8 cellular contexts compared by ENCODE assay signal in the genomic region with DNA sequence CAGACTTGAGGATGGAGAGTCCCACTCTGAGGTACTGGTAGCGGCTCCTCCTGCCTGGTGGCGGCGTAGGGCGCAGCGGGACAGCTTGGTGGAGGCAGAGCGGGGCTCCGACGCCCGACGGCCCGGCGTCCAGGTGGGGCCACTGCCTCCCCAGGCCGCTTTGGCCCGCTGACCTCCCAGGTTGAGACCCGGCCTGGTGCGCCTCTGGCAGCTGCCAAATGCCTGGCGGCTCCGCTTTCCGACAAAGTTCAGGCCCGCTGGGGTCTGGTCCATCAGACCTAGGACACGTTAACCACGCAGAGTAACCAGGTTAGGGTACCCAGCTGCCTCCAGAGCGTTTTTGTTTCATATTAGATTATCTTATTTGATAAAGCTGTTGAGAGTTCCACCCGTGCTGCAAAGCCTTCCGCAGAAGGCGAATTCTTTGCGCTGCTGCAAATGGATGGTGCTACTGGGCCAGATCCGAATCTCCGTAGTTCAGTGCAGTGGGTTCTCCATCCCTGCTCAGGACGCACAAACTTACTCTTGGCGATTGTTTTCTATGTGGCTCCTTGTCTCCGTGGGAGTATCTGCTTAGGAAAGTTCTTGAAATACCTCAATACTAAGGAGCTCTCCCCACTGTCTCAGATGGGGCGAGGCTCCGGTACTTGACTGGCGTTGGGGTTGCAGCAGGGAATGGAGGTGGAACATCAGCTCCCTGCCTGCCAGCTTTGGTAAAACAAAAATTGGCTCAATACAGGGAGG. TPM values are rescaled to one million over a fixed set of nuclear protein-coding genes. Genes with fewer than 3 reads are reported as not detected.
DNase-seq lines count a peak whose midpoint lies in the region; ATAC-seq and TF ChIP-seq lines count a peak whose summit lies in the region.

No MANE protein-coding gene starts in this region.

- H3K4me3 ChIP-seq in AG04450 (ENCODE audit: low read depth, low read length) (peak overlapping the region; percentile 70), HEK293 (ENCODE audit: low read depth, low read length) (peak overlapping the region; percentile 73), rectal smooth muscle tissue (ENCODE audit: low read length) (peak overlapping the region; percentile 90)

- H3K27ac ChIP-seq in AG04450 (ENCODE audit: low read depth, low read length) (no peak overlapping the region), HEK293 (ENCODE audit: extremely low read depth, low read depth, low read length) (no peak overlapping the region), rectal smooth muscle tissue (ENCODE audit: low read depth, low read length) (no peak overlapping the region)

- POLR2A ChIA-PET in AG04450 (lab: Yijun Ruan, JAX) (interaction anchor here (1.2 to 1.3 kb wide), 2 partner anchors 97 to 800 kb away, joined by 3 to 4 read pairs; a partner anchor contains a TSS), HEK293 (lab: Yijun Ruan, JAX) (no interaction called here)

- H3K4me3 Mint-ChIP-seq in activated naive CD8-positive, alpha-beta T cell treated with anti-CD3 and anti-CD28 coated beads, Interleukin-2, amount 50 U/mL, for 24 hours, result peak overlapping the region; percentile 61

- no peak overlapping the region for H3K27ac Mint-ChIP-seq in activated naive CD8-positive, alpha-beta T cell treated with anti-CD3 and anti-CD28 coated beads, Interleukin-2, amount 50 U/mL, for 24 hours

- H3K9me3 ChIP-seq in AG04450 (ENCODE audit: control insufficient read depth, insufficient read depth, low read length) (no peaks in the 10 kb centered on the region; the same call in 1 of the 2 replicates), HEK293 (ENCODE audit: control insufficient read depth, insufficient read depth, low read depth, low read length) (no peaks in the 10 kb centered on the region)

- ATAC-seq in activated naive CD8-positive, alpha-beta T cell treated with anti-CD3 and anti-CD28 coated beads, Interleukin-2, amount 50 U/mL, for 24 hours, result no peak
- ATAC-seq in left ventricle myocardium superior, result peak; percentile 16
- ATAC-seq in HG03025 (IDR thresholded peaks at IDR 0.05; ENCODE audit: low FRiP score, unreplicated experiment), result no peak
- ATAC-seq in HG03280 (IDR thresholded peaks at IDR 0.05; ENCODE audit: unreplicated experiment), result no peak

- H3K36me3 Mint-ChIP-seq in activated naive CD8-positive, alpha-beta T cell treated with anti-CD3 and anti-CD28 coated beads, Interleukin-2, amount 50 U/mL, for 24 hours (ENCODE audit: low read depth), result peaks cover 1% of the 10 kb centered on the region

- peaks cover 14% of the 10 kb centered on the region for H3K4me1 Mint-ChIP-seq in activated naive CD8-positive, alpha-beta T cell treated with anti-CD3 and anti-CD28 coated beads, Interleukin-2, amount 50 U/mL, for 24 hours

- H3K27me3 ChIP-seq in AG04450 (ENCODE audit: control insufficient read depth, insufficient read depth, low read length), result no peaks in the 10 kb centered on the region
- H3K27me3 ChIP-seq in rectal smooth muscle tissue (ENCODE audit: control insufficient read depth, insufficient read depth, low read length), result no peaks in the 10 kb centered on the region

- H3K9ac ChIP-seq in rectal smooth muscle tissue (ENCODE audit: low read length), result no peak overlapping the region

- intact Hi-C loops in left ventricle myocardium superior (cut with micrococcal nuclease), result no loop called here

- H3K27me3 Mint-ChIP-seq in activated naive CD8-positive, alpha-beta T cell treated with anti-CD3 and anti-CD28 coated beads, Interleukin-2, amount 50 U/mL, for 24 hours, result peaks cover 43% of the 10 kb centered on the region

- H3K36me3 ChIP-seq in HEK293 (ENCODE audit: control insufficient read depth in 2 of 2, insufficient read depth in 1 of 2, low read length in 2 of 2) (no peaks in the 10 kb centered on the region), rectal smooth muscle tissue (ENCODE audit: control insufficient read depth, insufficient read depth, low read length) (no peaks in the 10 kb centered on the region)

- DNase-seq in AG04450 (ENCODE audit: low read depth, low spot score) (no peak), left ventricle myocardium superior (peak; percentile 30)
- peak; percentile 2 for DNase-seq in activated naive CD8-positive, alpha-beta T cell treated with anti-CD3 and anti-CD28 coated beads, Interleukin-2, amount 50 U/mL, for 24 hours
- DNase-seq in effector CD4-positive, alpha-beta T cell, result no peak

- H3K9me3 Mint-ChIP-seq in activated naive CD8-positive, alpha-beta T cell treated with anti-CD3 and anti-CD28 coated beads, Interleukin-2, amount 50 U/mL, for 24 hours, result peaks cover 3% of the 10 kb centered on the region

- CTCF ChIA-PET in AG04450 (lab: Charles Lee), result interaction anchor here (0.6 to 1.4 kb wide), 7 partner anchors 82 to 842 kb away, joined by 3 to 6 read pairs (median 3); no protein-coding TSS in a partner anchor
- CTCF ChIA-PET in HEK293 (lab: Yijun Ruan, JAX), result interaction anchor here (0.6 to 1.7 kb wide), 4 partner anchors 8 to 211 kb away, joined by 3 to 6 read pairs (median 3); no protein-coding TSS in a partner anchor

- H3K4me1 ChIP-seq in HEK293 (ENCODE audit: control insufficient read depth, insufficient read depth, low read length) (peaks cover 3% of the 10 kb centered on the region; the same call in 1 of the 2 replicates), rectal smooth muscle tissue (ENCODE audit: control insufficient read depth, insufficient read depth, low read length) (no peaks in the 10 kb centered on the region)

- TF ChIP-seq CTCF in AG04450 (IDR thresholded peaks at IDR 0.05; ENCODE audit: low read depth, low read length) (no peak), HEK293 (tag by site-specific recombination; IDR thresholded peaks at IDR 0.05) (no peak)

TF ChIP-seq in HEK293, 187 proteins besides CTCF, POLR2A, EP300 and RAD21:
- TF ChIP-seq TCF7L2 (IDR thresholded peaks at IDR 0.05; ENCODE audit: borderline replicate concordance, low read depth, low read length), result no peak
- no peak for TF ChIP-seq ZNF221 (tag by site-specific recombination; IDR thresholded peaks at IDR 0.05; ENCODE audit: borderline replicate concordance)
- 0 out of 2 replicates have a peak, but pooled peaks have one; percentile 1 for TF ChIP-seq ZBTB17 (tag by site-specific recombination; IDR thresholded peaks at IDR 0.05)
- TF ChIP-seq PRDM1 (tag by site-specific recombination; IDR thresholded peaks at IDR 0.05), result no peak

RNA-seq across cellular contexts. Expression of a gene that starts 1.4 kb away (rescaled TPM):
- polyA plus RNA-seq in AG04450 (2011; rRNA removed), result 0.38 and 0.62 TPM in 2 replicates
- polyA minus RNA-seq in AG04450 (2011; rRNA and poly(A)+ RNA removed), result 1.1 and 1.4 TPM in 2 replicates
- total RNA-seq in left ventricle myocardium superior, result 0.22 TPM

Comparison
In these comparisons a context has a peak if more than half of its experiments do, and no peak if none do; other contexts are left out.
1. DNase-seq: peak in activated naive CD8-positive, alpha-beta T cell treated with anti-CD3 and anti-CD28 coated beads, Interleukin-2, amount 50 U/mL, for 24 hours (single experiment) and left ventricle myocardium superior (single experiment); none in AG04450 (single experiment) and effector CD4-positive, alpha-beta T cell (single experiment).
2. Peak in every context shown above with its lines, with median percentiles within 50 percentile points of each other: H3K4me3 ChIP-seq.